Comparison of ENCODE assay signal across 23 cellular contexts in genomic region chr12:41026151-41026550, GRCh38.
A peak's percentile ranks its signal among the peaks of the same experiment; 100 is the strongest.
DNase-seq lines count a peak whose midpoint lies in the region; ATAC-seq, FAIRE-seq and TF ChIP-seq lines count a peak whose summit lies in the region.
"Had no signal": no experiment of that assay in that cellular context is flagged by ENCODE, and none has a peak within 500 bp of the region (broad histone marks: within the 10 kb centered on the region; RNA-seq: fewer than 3 reads in every experiment).

No MANE protein-coding gene starts in this region.

- H3K9me1 ChIP-seq in K562 (ENCODE audit: control insufficient read depth, insufficient read depth, low read length), result no peaks in the 10 kb centered on the region

- H3F3A ChIP-seq in SK-N-SH (replicated peaks; ENCODE audit: insufficient read depth), result no peaks in the 10 kb centered on the region

- H4K20me1 ChIP-seq in HepG2 (ENCODE audit: insufficient read depth, low read length) (no peaks in the 10 kb centered on the region), K562 (replicated peaks; ENCODE audit: control insufficient read depth, insufficient read depth, low read length) (no peaks in the 10 kb centered on the region), SK-N-SH (ENCODE audit: insufficient read depth) (no peaks in the 10 kb centered on the region)
- H4K20me1 ChIP-seq: BLaER1 had no signal

- no peak for TF ChIP-seq RAD21 in HepG2 (CRISPR knock-in tag; IDR thresholded peaks at IDR 0.05)
- no peak for TF ChIP-seq RAD21 in K562 (CRISPR knock-in tag; conservative IDR thresholded peaks at IDR 0.05 in 1 of 2, IDR thresholded peaks at IDR 0.05 in 1 of 2)
- TF ChIP-seq RAD21 in SK-N-SH (IDR thresholded peaks at IDR 0.05; ENCODE audit: low read length), result no peak

- POLR2A ChIA-PET in HepG2 (lab: Yijun Ruan, JAX), result no interaction called here
- POLR2A ChIA-PET in K562 (lab: Yijun Ruan, JAX), result no interaction called here
- POLR2A ChIA-PET in SK-N-SH (lab: Yijun Ruan, JAX), result no interaction called here

- no peak overlapping the region for H3K4me2 ChIP-seq in HepG2 (ENCODE audit: low read depth, low read length)
- no peak overlapping the region for H3K4me2 ChIP-seq in K562 (ENCODE audit: insufficient read depth, low read length)
- no peak overlapping the region for H3K4me2 ChIP-seq in SK-N-SH
- H3K4me2 ChIP-seq: BLaER1 had no signal

- H3K79me2 ChIP-seq in HepG2 (ENCODE audit: insufficient read depth, low read length) (no peaks in the 10 kb centered on the region), K562 (ENCODE audit: control insufficient read depth, insufficient read depth, low read length) (no peaks in the 10 kb centered on the region), SK-N-SH (ENCODE audit: insufficient read depth) (no peaks in the 10 kb centered on the region)

- in situ Hi-C loops in HepG2 (cut with HindIII; ENCODE audit: extremely low pct_ligation_motif_present, low pct_unique_long_range_greater_than_20kb), result no loop called here
- in situ Hi-C loops in K562 (cut with MboI), result no loop called here

- TF ChIP-seq POLR2A in HepG2 (IDR thresholded peaks at IDR 0.05; ENCODE audit: insufficient read depth in 1 of 2, low read depth in 2 of 2, low read length in 2 of 2) (no peak), right lobe of liver (IDR thresholded peaks at IDR 0.05) (no peak), K562 (conservative IDR thresholded peaks at IDR 0.05) (no peak)

- FAIRE-seq in HepG2 (lab: Jason Lieb, UNC) (no peak), K562 (lab: Jason Lieb, UNC) (no peak)
- FAIRE-seq: G401.6, GM12891, GM19239 had no signal

- intact Hi-C loops in HepG2 (cut with micrococcal nuclease; ENCODE audit: unreplicated experiment) (no loop called here), right lobe of liver (cut with DNase I) (no loop called here), K562 (cut with micrococcal nuclease) (no loop called here)

- H3K9me3 ChIP-seq in HepG2 (ENCODE audit: low read length) (no peaks in the 10 kb centered on the region), right lobe of liver (no peaks in the 10 kb centered on the region), K562 (replicated peaks; ENCODE audit: control insufficient read depth, insufficient read depth, low read depth, low read length) (no peaks in the 10 kb centered on the region), SK-N-SH (no peaks in the 10 kb centered on the region)
- H3K9me3 ChIP-seq: BE2C, BLaER1 had no signal

- H3K9ac ChIP-seq in HepG2 (ENCODE audit: insufficient read depth, low read depth, low read length) (no peak overlapping the region), K562 (ENCODE audit: insufficient read depth in 1 of 2, low read depth in 2 of 2, low read length in 2 of 2) (no peak overlapping the region), SK-N-SH (no peak overlapping the region)
- H3K9ac ChIP-seq: BLaER1 had no signal

- WGBS in HepG2 (ENCODE audit: low lambda C conversion rate), result 2% methylated on average over 1 of the region's 1 CpG
- WGBS in right lobe of liver (ENCODE audit: insufficient coverage, low coverage, low lambda C conversion rate, missing lambda C conversion rate), result 70% methylated on average over 1 of the region's 1 CpG
- 0% methylated on average over 1 of the region's 1 CpG for WGBS in K562 (ENCODE audit: insufficient coverage, low coverage, missing lambda C conversion rate)
- 69% methylated on average over 1 of the region's 1 CpG for WGBS in SK-N-SH (ENCODE audit: low lambda C conversion rate)

- H3K27me3 ChIP-seq in HepG2 (ENCODE audit: control insufficient read depth in 1 of 2, insufficient read depth in 2 of 2, low read length in 2 of 2), result no peaks in the 10 kb centered on the region; a peak in 1 of 5 replicates
- H3K27me3 ChIP-seq in right lobe of liver, result no peaks in the 10 kb centered on the region
- no peaks in the 10 kb centered on the region for H3K27me3 ChIP-seq in K562 (ENCODE audit: control insufficient read depth in 2 of 2, insufficient read depth in 2 of 2, low read length in 2 of 2)
- no peaks in the 10 kb centered on the region for H3K27me3 ChIP-seq in SK-N-SH (ENCODE audit: insufficient read depth)
- H3K27me3 ChIP-seq: BE2C, BLaER1 had no signal

- no peaks in the 10 kb centered on the region for H3K9me2 ChIP-seq in SK-N-SH

- H2AFZ ChIP-seq in HepG2 (ENCODE audit: low read length) (no peak overlapping the region), K562 (ENCODE audit: low read depth, low read length) (no peak overlapping the region), SK-N-SH (ENCODE audit: low read depth) (no peak overlapping the region)

- no peaks in the 10 kb centered on the region for H3K4me1 ChIP-seq in HepG2 (ENCODE audit: insufficient read depth, low read length)
- no peaks in the 10 kb centered on the region for H3K4me1 ChIP-seq in right lobe of liver
- H3K4me1 ChIP-seq in K562 (replicated peaks in 1 of 2; ENCODE audit: control insufficient read depth in 2 of 2, insufficient read depth in 2 of 2, low read length in 2 of 2), result no peaks in the 10 kb centered on the region
- no peaks in the 10 kb centered on the region for H3K4me1 ChIP-seq in SK-N-SH (ENCODE audit: control insufficient read depth in 1 of 2, insufficient read depth in 2 of 2, low read depth in 1 of 2, low read length in 1 of 2)
- H3K4me1 ChIP-seq: BE2C, BLaER1 had no signal

- BruUV-seq in HepG2 (replicated peaks; lab: Mats Ljungman, UMichigan) (no TSS peak), K562 (replicated peaks; lab: Mats Ljungman, UMichigan) (no TSS peak)

- H3K27ac ChIP-seq in HepG2 (ENCODE audit: extremely low read length, insufficient read depth, low read length) (no peak overlapping the region), right lobe of liver (no peak overlapping the region), K562 (ENCODE audit: extremely low read depth, low read depth, low read length) (no peak overlapping the region), SK-N-SH (ENCODE audit: low read depth in 2 of 2, low read length in 1 of 2) (no peak overlapping the region)
- H3K27ac ChIP-seq: 22Rv1, BLaER1 had no signal

- TF ChIP-seq CTCF in HepG2 (CRISPR knock-in tag; IDR thresholded peaks at IDR 0.05), result no peak
- no peak for TF ChIP-seq CTCF in right lobe of liver (IDR thresholded peaks at IDR 0.05)
- TF ChIP-seq CTCF in LNCaP clone FGC (IDR thresholded peaks at IDR 0.05; ENCODE audit: control insufficient read depth, extremely low read depth, insufficient read depth), result no peak
- no peak for TF ChIP-seq CTCF in K562 (IDR thresholded peaks at IDR 0.05 in 2 of 3, conservative IDR thresholded peaks at IDR 0.05 in 1 of 3; ENCODE audit: insufficient read depth in 2 of 3, low read depth in 1 of 3, low read length in 3 of 3)
- TF ChIP-seq CTCF in SK-N-SH (IDR thresholded peaks at IDR 0.05), result no peak

- ATAC-seq in HepG2, result no peak
- ATAC-seq in right lobe of liver, result no peak
- no peak for ATAC-seq in K562

- H3K4me3 ChIP-seq in HepG2 (replicated peaks in 1 of 3; ENCODE audit: insufficient read depth in 1 of 3, low read depth in 2 of 3, low read length in 3 of 3) (no peak overlapping the region), right lobe of liver (no peak overlapping the region), LNCaP clone FGC (ENCODE audit: low read depth, low read length) (no peak overlapping the region), K562 (no peak overlapping the region), SK-N-SH (ENCODE audit: low read depth in 2 of 2, low read length in 1 of 2) (no peak overlapping the region)
- H3K4me3 ChIP-seq: BLaER1 had no signal

- TF ChIP-seq EP300 in HepG2 (IDR thresholded peaks at IDR 0.05; ENCODE audit: low read depth in 2 of 2, low read length in 2 of 2), result no peak
- TF ChIP-seq EP300 in HepG2 (CRISPR knock-in tag; IDR thresholded peaks at IDR 0.05; ENCODE audit: borderline replicate concordance), result no peak
- TF ChIP-seq EP300 in K562 (IDR thresholded peaks at IDR 0.05; ENCODE audit: low read length), result no peak
- no peak for TF ChIP-seq EP300 in SK-N-SH (IDR thresholded peaks at IDR 0.05; ENCODE audit: borderline replicate concordance in 1 of 2, low read depth in 1 of 2, low read length in 1 of 2)

- DNase-seq in HepG2 (ENCODE audit: low spot score), result no peak
- DNase-seq in right lobe of liver, result no peak
- DNase-seq in LNCaP clone FGC (ENCODE audit: low read depth), result peak; percentile 55
- DNase-seq in K562 (ENCODE audit: extremely low read depth in 1 of 4, low spot score in 3 of 4), result no peak
- no peak for DNase-seq in SK-N-SH
- no peak for DNase-seq in NCI-H1092 (lab: John Stamatoyannopoulos, UW)
- no peak for DNase-seq in DMS153 treated with DMSO at 0.1 percent for 48 hours (lab: John Stamatoyannopoulos, UW; ENCODE audit: unreplicated experiment)
- DNase-seq: ACHN; BE2C; C1 segment of cervical spinal cord; CD4-positive, alpha-beta memory T cell; CD4-positive, CD25-positive, alpha-beta regulatory T cell; CD8-positive, alpha-beta memory T cell; COR-L47; DMS 273 treated with DMSO at 0.1 percent for 48 hours; DMS153; DMS79 treated with DMSO at 0.1 percent for 48 hours; GF-D8 had no signal

- H3K36me3 ChIP-seq in HepG2 (replicated peaks in 1 of 2; ENCODE audit: control insufficient read depth in 1 of 2, insufficient read depth in 2 of 2, low read length in 2 of 2) (no peaks in the 10 kb centered on the region), right lobe of liver (no peaks in the 10 kb centered on the region), K562 (ENCODE audit: control insufficient read depth, insufficient read depth, low read length) (no peaks in the 10 kb centered on the region), SK-N-SH (replicated peaks in 1 of 2; ENCODE audit: control insufficient read depth in 1 of 2, insufficient read depth in 2 of 2, low read length in 1 of 2) (no peaks in the 10 kb centered on the region)
- H3K36me3 ChIP-seq: BE2C, BLaER1 had no signal

- CTCF ChIA-PET in HepG2 (lab: Yijun Ruan, JAX; ENCODE audit: low intra/inter-chr PET ratio, low total read pairs) (no interaction called here), K562 (lab: Yijun Ruan, JAX; ENCODE audit: low intra/inter-chr PET ratio) (no interaction called here), SK-N-SH (lab: Yijun Ruan, JAX) (no interaction called here)

TF ChIP-seq in HepG2, 621 proteins besides CTCF, POLR2A, EP300 and RAD21 (continues in another document):
- TF ChIP-seq ZNF747 (CRISPR knock-in tag; IDR thresholded peaks at IDR 0.05; ENCODE audit: borderline replicate concordance) (no peak), ZMYM2 (CRISPR knock-in tag; IDR thresholded peaks at IDR 0.05) (no peak), PAF1 (CRISPR knock-in tag; IDR thresholded peaks at IDR 0.05) (no peak), MAFF (IDR thresholded peaks at IDR 0.05; ENCODE audit: low read depth, low read length) (peak; percentile 43)

TF ChIP-seq in K562, 482 proteins besides CTCF, POLR2A, EP300 and RAD21 (continues in another document):
- 0 out of 2 replicates have a peak, but pooled peaks have one; percentile 5 for TF ChIP-seq ZNF316 (IDR thresholded peaks at IDR 0.05)

TF ChIP-seq in SK-N-SH, 30 proteins besides CTCF, POLR2A, EP300 and RAD21 (continues in another document):
- no peak for TF ChIP-seq MAX (IDR thresholded peaks at IDR 0.05; ENCODE audit: low read depth)

Comparison
In these comparisons a context has a peak if more than half of its experiments do, and no peak if none do; other contexts are left out.
1. Of the 241 proteins assayed by ChIP-seq in both HepG2 and K562: peak only in HepG2: MAFF and MAFK; only in K562: none; in both: none; in neither: 239.